Comparison of ENCODE assay signal across 10 cellular contexts in the genomic region with DNA sequence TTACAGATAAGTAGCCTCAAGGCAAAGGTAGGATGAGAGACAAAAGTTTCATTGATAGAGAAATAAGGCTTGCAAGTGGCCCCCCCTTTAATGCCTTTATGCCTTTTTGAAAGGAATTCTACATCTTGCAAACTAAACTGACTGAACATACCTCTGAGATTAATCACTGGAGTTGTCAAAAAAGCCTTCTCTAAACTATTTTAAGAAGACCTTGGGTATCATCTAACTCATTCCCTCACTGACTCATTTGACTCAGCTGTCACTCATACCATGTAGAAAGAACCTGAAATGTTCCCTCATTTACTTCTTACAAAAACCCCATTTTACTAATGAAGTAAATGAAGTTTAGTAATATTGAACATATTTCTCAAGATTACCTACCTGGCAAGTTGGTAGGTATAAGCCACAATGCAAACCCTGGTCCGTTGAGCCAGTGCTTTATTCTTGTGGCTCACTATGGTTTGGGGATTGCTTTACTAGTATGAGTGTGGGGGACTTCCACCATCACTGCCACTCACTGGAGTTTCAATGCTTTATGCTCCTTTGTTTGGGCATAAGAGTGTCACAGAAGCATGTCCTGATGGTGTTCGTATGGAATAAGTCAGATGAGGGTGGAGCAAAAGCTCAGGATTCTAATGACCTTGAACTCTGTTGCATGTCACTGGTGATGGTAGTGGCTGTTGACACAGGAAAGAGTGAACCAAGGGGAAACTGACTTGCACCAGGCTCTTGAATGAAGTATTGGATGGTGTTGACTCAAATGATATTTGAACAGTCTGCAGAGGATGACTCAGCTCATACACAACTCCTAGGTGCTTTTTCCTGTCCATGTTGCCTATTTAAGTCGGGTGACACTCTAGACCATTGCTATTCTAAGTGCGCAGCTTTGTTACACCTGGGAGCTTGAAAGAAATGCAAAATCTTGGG.
DNase-seq lines count a peak whose midpoint lies in the region; ATAC-seq and TF ChIP-seq lines count a peak whose summit lies in the region.
"Had no signal": no experiment of that assay in that cellular context is flagged by ENCODE, and none has a peak within 500 bp of the region (broad histone marks: within the 10 kb centered on the region; RNA-seq: fewer than 3 reads in every experiment).

No MANE protein-coding gene starts in this region.

- no peak overlapping the region for H3K9ac ChIP-seq in adipocyte (ENCODE audit: low read length)

- ATAC-seq in GM19043 (IDR thresholded peaks at IDR 0.05; ENCODE audit: low read depth, unreplicated experiment) (peak; percentile 63), HG03095 (IDR thresholded peaks at IDR 0.05; ENCODE audit: unreplicated experiment) (peak; percentile 81), mucosa of descending colon (no peak)

- TF ChIP-seq CTCF in mucosa of descending colon (IDR thresholded peaks at IDR 0.05) (no peak), endothelial cell (IDR thresholded peaks at IDR 0.05; ENCODE audit: unreplicated experiment) (no peak), osteocyte (IDR thresholded peaks at IDR 0.05) (no peak)

- H3K27ac Mint-ChIP-seq in endothelial cell (ENCODE audit: unreplicated experiment) (no peak overlapping the region), osteocyte (ENCODE audit: unreplicated experiment) (no peak overlapping the region)

- peak; percentile 84 for DNase-seq in DMS153 (lab: John Stamatoyannopoulos, UW)
- DNase-seq in adipocyte (ENCODE audit: low read depth): peak; percentile 34
- DNase-seq in mucosa of descending colon: no peak
- no peak for DNase-seq in globus pallidus (ENCODE audit: low spot score)
- no peak for DNase-seq in endothelial cell (ENCODE audit: low spot score)
- DNase-seq in osteocyte (ENCODE audit: extremely low spot score, unreplicated experiment): no peak
- DNase-seq: uterus had no signal

- H3K4me3 Mint-ChIP-seq in endothelial cell (ENCODE audit: unreplicated experiment) (no peak overlapping the region), osteocyte (ENCODE audit: unreplicated experiment) (no peak overlapping the region)

- H3K4me1 ChIP-seq in adipocyte (ENCODE audit: control insufficient read depth, insufficient read depth, low read length) (peaks cover 3% of the 10 kb centered on the region), mucosa of descending colon (ENCODE audit: low read depth) (no peaks in the 10 kb centered on the region)
- H3K4me1 ChIP-seq: uterus had no signal

- H3K9me3 ChIP-seq in adipocyte (ENCODE audit: control insufficient read depth, low read length): no peaks in the 10 kb centered on the region
- H3K9me3 ChIP-seq in mucosa of descending colon: no peaks in the 10 kb centered on the region
- H3K9me3 ChIP-seq: uterus had no signal

- H3K4me3 ChIP-seq in adipocyte (ENCODE audit: low read length): no peak overlapping the region
- no peak overlapping the region for H3K4me3 ChIP-seq in mucosa of descending colon
- H3K4me3 ChIP-seq: lung, uterus had no signal

- H3K27me3 Mint-ChIP-seq in endothelial cell (ENCODE audit: unreplicated experiment) (no peaks in the 10 kb centered on the region), osteocyte (ENCODE audit: unreplicated experiment) (no peaks in the 10 kb centered on the region)

- intact Hi-C loops in mucosa of descending colon (cut with DNase I, micrococcal nuclease): no loop called here

- H3K36me3 Mint-ChIP-seq in endothelial cell (ENCODE audit: low read depth, unreplicated experiment) (no peaks in the 10 kb centered on the region), osteocyte (ENCODE audit: unreplicated experiment) (no peaks in the 10 kb centered on the region)

- H3K36me3 ChIP-seq in adipocyte (ENCODE audit: control insufficient read depth, insufficient read depth, low read length, severe bottlenecking) (no peaks in the 10 kb centered on the region), mucosa of descending colon (ENCODE audit: low read depth) (no peaks in the 10 kb centered on the region)
- H3K36me3 ChIP-seq: uterus had no signal

- H3K4me1 Mint-ChIP-seq in endothelial cell (ENCODE audit: unreplicated experiment) (no peaks in the 10 kb centered on the region), osteocyte (ENCODE audit: unreplicated experiment) (peaks cover 8% of the 10 kb centered on the region)

- no peaks in the 10 kb centered on the region for H3K9me3 Mint-ChIP-seq in endothelial cell (ENCODE audit: unreplicated experiment)
- peaks cover under 1% of the 10 kb centered on the region for H3K9me3 Mint-ChIP-seq in osteocyte (ENCODE audit: unreplicated experiment)

- no peaks in the 10 kb centered on the region for H3K27me3 ChIP-seq in adipocyte (replicated peaks; ENCODE audit: control insufficient read depth, insufficient read depth, low read length)
- H3K27me3 ChIP-seq: uterus had no signal

Comparison
In these comparisons a context has a peak if more than half of its experiments do, and no peak if none do; other contexts are left out.
1. DNase-seq: peak in DMS153 (single experiment) and adipocyte (single experiment); none in mucosa of descending colon (0 of 3), globus pallidus (single experiment), endothelial cell (single experiment) and osteocyte (single experiment).